In genomic region chr16:69130461-69130860, GRCh38 we compare ENCODE assay signal across 10 cellular contexts. TPM values are rescaled to one million over a fixed set of nuclear protein-coding genes. Genes with fewer than 3 reads are reported as not detected.
DNase-seq lines count a peak whose midpoint lies in the region; ATAC-seq, FAIRE-seq and TF ChIP-seq lines count a peak whose summit lies in the region.
"Had no signal": no experiment of that assay in that cellular context is flagged by ENCODE, and none has a peak within 500 bp of the region (broad histone marks: within the 10 kb centered on the region; RNA-seq: fewer than 3 reads in every experiment).

No MANE protein-coding gene starts in this region.

- TF ChIP-seq CTCF in PC-3 (conservative IDR thresholded peaks at IDR 0.05; ENCODE audit: low read depth, low read length) (no peak), endothelial cell of umbilical vein (IDR thresholded peaks at IDR 0.05; ENCODE audit: extremely low read depth in 1 of 2, insufficient read depth in 1 of 2, low read depth in 1 of 2, low read length in 2 of 2) (no peak), progenitor cell of endocrine pancreas (IDR thresholded peaks at IDR 0.05; ENCODE audit: unreplicated experiment) (no peak)

- H3K27ac Mint-ChIP-seq in activated CD4-positive, alpha-beta T cell treated with anti-CD3 and anti-CD28 coated beads, Interleukin-2, amount 10 ng/mL, durations not matched to agents 7 days and 5 days = no peak overlapping the region
- no peak overlapping the region for H3K27ac Mint-ChIP-seq in progenitor cell of endocrine pancreas

- H3K9me1 ChIP-seq in endothelial cell of umbilical vein (replicated peaks; ENCODE audit: control insufficient read depth, extremely low read depth, insufficient read depth, low read length) = no peaks in the 10 kb centered on the region

- POLR2A ChIA-PET in activated CD4-positive, alpha-beta T cell treated with anti-CD3 and anti-CD28 coated beads, Interleukin-2, amount 10 ng/mL, durations not matched to agents 7 days and 5 days (lab: Charles Lee) = no interaction called here
- POLR2A ChIA-PET in PC-3 (lab: Charles Lee; ENCODE audit: unreplicated experiment) (interaction anchor here (0.5 to 0.7 kb wide), 3 partner anchors 93 to 552 kb away, joined by 3 to 7 read pairs (median 6); no protein-coding TSS in a partner anchor), endothelial cell of umbilical vein (lab: Charles Lee) (no interaction called here)

- peaks cover 21% of the 10 kb centered on the region for H3K4me1 ChIP-seq in PC-3 (ENCODE audit: insufficient read depth, low read length)
- H3K4me1 ChIP-seq in endothelial cell of umbilical vein (ENCODE audit: control insufficient read depth, extremely low read depth, insufficient read depth, low read length) = peaks cover 26% of the 10 kb centered on the region

- peak overlapping the region; percentile 96 for H3K4me3 Mint-ChIP-seq in activated CD4-positive, alpha-beta T cell treated with anti-CD3 and anti-CD28 coated beads, Interleukin-2, amount 10 ng/mL, durations not matched to agents 7 days and 5 days
- peak overlapping the region; percentile 99 for H3K4me3 Mint-ChIP-seq in progenitor cell of endocrine pancreas (ENCODE audit: low read depth)

- no peak overlapping the region for H3K9ac ChIP-seq in PC-3 (ENCODE audit: low read length)
- H3K9ac ChIP-seq in endothelial cell of umbilical vein (replicated peaks; ENCODE audit: extremely low read depth, insufficient read depth, low read length) = no peak overlapping the region

- H2AFZ ChIP-seq in PC-3 (ENCODE audit: low read length) (no peak overlapping the region), endothelial cell of umbilical vein (ENCODE audit: low read depth, low read length) (no peak overlapping the region)

- H4K20me1 ChIP-seq in PC-3 (ENCODE audit: low read length) (peaks cover 13% of the 10 kb centered on the region; the same call in 1 of the 2 replicates), endothelial cell of umbilical vein (replicated peaks; ENCODE audit: control insufficient read depth, extremely low read depth, insufficient read depth, low read length) (no peaks in the 10 kb centered on the region)

- peaks cover 19% of the 10 kb centered on the region for H3K36me3 Mint-ChIP-seq in activated CD4-positive, alpha-beta T cell treated with anti-CD3 and anti-CD28 coated beads, Interleukin-2, amount 10 ng/mL, durations not matched to agents 7 days and 5 days (ENCODE audit: low read depth)
- peaks cover 5% of the 10 kb centered on the region for H3K36me3 Mint-ChIP-seq in progenitor cell of endocrine pancreas (ENCODE audit: insufficient read depth)

- BruUV-seq in PC-3 (replicated peaks; lab: Mats Ljungman, UMichigan) (no TSS peak), endothelial cell of umbilical vein (replicated peaks; lab: Mats Ljungman, UMichigan) (TSS peak; percentile 36)

- no peak for DNase-seq in activated CD4-positive, alpha-beta T cell treated with anti-CD3 and anti-CD28 coated beads, Interleukin-2, amount 10 ng/mL, durations not matched to agents 7 days and 5 days
- DNase-seq in activated CD4-positive, alpha-beta T cell treated with anti-CD3 and anti-CD28 coated beads for 1 hour = no peak
- DNase-seq in PC-3 (no peak), endothelial cell of umbilical vein (ENCODE audit: low read depth, low spot score) (no peak), progenitor cell of endocrine pancreas (ENCODE audit: low spot score, unreplicated experiment) (no peak), midbrain (lab: John Stamatoyannopoulos, UW) (no peak), pons (ENCODE audit: low spot score) (no peak)
- DNase-seq: NCI-H1092 had no signal

- no peaks in the 10 kb centered on the region for H3F3A ChIP-seq in PC-3 (ENCODE audit: low read length, unreplicated experiment)

- intact Hi-C loops in PC-3 (cut with micrococcal nuclease) (no loop called here), endothelial cell of umbilical vein (cut with micrococcal nuclease) (no loop called here)

- dilution Hi-C loops in endothelial cell of umbilical vein (cut with MboI; ENCODE audit: extremely low pct_ligation_motif_present, low sequenced_read_pairs) = no loop called here

- H3K9me2 ChIP-seq in PC-3 (replicated peaks; ENCODE audit: low read length) = no peaks in the 10 kb centered on the region

- H3K27me3 Mint-ChIP-seq in activated CD4-positive, alpha-beta T cell treated with anti-CD3 and anti-CD28 coated beads, Interleukin-2, amount 10 ng/mL, durations not matched to agents 7 days and 5 days = no peaks in the 10 kb centered on the region
- no peaks in the 10 kb centered on the region for H3K27me3 Mint-ChIP-seq in progenitor cell of endocrine pancreas

- H3K4me1 Mint-ChIP-seq in activated CD4-positive, alpha-beta T cell treated with anti-CD3 and anti-CD28 coated beads, Interleukin-2, amount 10 ng/mL, durations not matched to agents 7 days and 5 days = peaks cover 61% of the 10 kb centered on the region
- H3K4me1 Mint-ChIP-seq in progenitor cell of endocrine pancreas (ENCODE audit: low read depth) = peaks cover 34% of the 10 kb centered on the region

- CTCF ChIA-PET in activated CD4-positive, alpha-beta T cell treated with anti-CD3 and anti-CD28 coated beads, Interleukin-2, amount 10 ng/mL, durations not matched to agents 7 days and 5 days (lab: Charles Lee) = no interaction called here
- CTCF ChIA-PET in PC-3 (lab: Charles Lee) (interaction anchor here (0.6 kb wide), 1 partner anchor 231 kb away, joined by 3 read pairs; no protein-coding TSS in a partner anchor), endothelial cell of umbilical vein (lab: Charles Lee) (interaction anchor here (0.6 to 3.2 kb wide), 5 partner anchors 10 to 283 kb away, joined by 3 to 14 read pairs (median 5); no protein-coding TSS in a partner anchor)

- H3K4me3 ChIP-seq in PC-3 (ENCODE audit: low read length) = peak overlapping the region; percentile 84; the same call in 1 of the 2 replicates
- H3K4me3 ChIP-seq in endothelial cell of umbilical vein (replicated peaks in 1 of 3; ENCODE audit: insufficient read depth in 1 of 3, low read depth in 1 of 3, low read length in 3 of 3) = no peak overlapping the region

- H3K27ac ChIP-seq in PC-3 (ENCODE audit: low read length) (no peak overlapping the region), endothelial cell of umbilical vein (ENCODE audit: insufficient read depth, low read depth, low read length) (no peak overlapping the region)

- H3K4me2 ChIP-seq in PC-3 (ENCODE audit: low read length) = peak overlapping the region; percentile 94
- peak overlapping the region; percentile 44 for H3K4me2 ChIP-seq in endothelial cell of umbilical vein (ENCODE audit: insufficient read depth, low read length)

- ATAC-seq in PC-3 (no peak), HG03196 (IDR thresholded peaks at IDR 0.05; ENCODE audit: unreplicated experiment) (no peak)

- H3K27me3 ChIP-seq in PC-3 (ENCODE audit: low read length) (no peaks in the 10 kb centered on the region), endothelial cell of umbilical vein (ENCODE audit: control insufficient read depth in 2 of 2, insufficient read depth in 2 of 2, low read length in 2 of 2) (no peaks in the 10 kb centered on the region)

- TF ChIP-seq POLR2A in endothelial cell of umbilical vein (IDR thresholded peaks at IDR 0.05; ENCODE audit: low read depth, low read length) = no peak

- H3K36me3 ChIP-seq in PC-3 (ENCODE audit: low read depth, low read length) (peaks cover 7% of the 10 kb centered on the region; the same call in 1 of the 2 replicates), endothelial cell of umbilical vein (ENCODE audit: control insufficient read depth in 2 of 2, extremely low read depth in 1 of 2, insufficient read depth in 2 of 2, low read length in 2 of 2) (no peaks in the 10 kb centered on the region)

- H3K79me2 ChIP-seq in PC-3 (ENCODE audit: low read length) (peaks cover 85% of the 10 kb centered on the region), endothelial cell of umbilical vein (ENCODE audit: control insufficient read depth, insufficient read depth, low read length) (peaks cover 86% of the 10 kb centered on the region)

- H3K9me3 ChIP-seq in PC-3 (ENCODE audit: low read length) (no peaks in the 10 kb centered on the region), endothelial cell of umbilical vein (replicated peaks; ENCODE audit: control insufficient read depth, insufficient read depth, low read length) (no peaks in the 10 kb centered on the region)

- no peak for FAIRE-seq in endothelial cell of umbilical vein (lab: Jason Lieb, UNC)
- FAIRE-seq: colon had no signal

- H3K9me3 Mint-ChIP-seq in activated CD4-positive, alpha-beta T cell treated with anti-CD3 and anti-CD28 coated beads, Interleukin-2, amount 10 ng/mL, durations not matched to agents 7 days and 5 days = no peaks in the 10 kb centered on the region
- H3K9me3 Mint-ChIP-seq in progenitor cell of endocrine pancreas (ENCODE audit: low read depth) = no peaks in the 10 kb centered on the region

RNA-seq across cellular contexts. Expression of gene CHTF8, which starts 1.9 kb away (rescaled TPM):
- total RNA-seq in activated CD4-positive, alpha-beta T cell treated with anti-CD3 and anti-CD28 coated beads, Interleukin-2, amount 10 ng/mL, durations not matched to agents 7 days and 5 days = 100 to 1,000 TPM; 132 to 165 TPM
- total RNA-seq in PC-3 (2014; rRNA removed) = 45.9 and 54.7 TPM in 2 replicates
- total RNA-seq in endothelial cell of umbilical vein = 131 and 139 TPM in 2 replicates
- polyA plus RNA-seq in endothelial cell of umbilical vein = 118 and 128 TPM in 2 replicates
- polyA plus RNA-seq in endothelial cell of umbilical vein (2011; cell fraction: cytosol; rRNA removed) = 127 and 133 TPM in 2 replicates
- 63.8 and 68.0 TPM in 2 replicates for polyA plus RNA-seq in endothelial cell of umbilical vein (2011; cell fraction: nucleus; rRNA removed)
- 89.0 and 122 TPM in 2 replicates for polyA plus RNA-seq in endothelial cell of umbilical vein (2012)
- 152 and 153 TPM in 2 replicates for polyA minus RNA-seq in endothelial cell of umbilical vein
- polyA minus RNA-seq in endothelial cell of umbilical vein (2011; cell fraction: cytosol; rRNA and poly(A)+ RNA removed) = 99.5 TPM
- 38.2 and 38.7 TPM in 2 replicates for polyA minus RNA-seq in endothelial cell of umbilical vein (2011; cell fraction: nucleus; rRNA and poly(A)+ RNA removed)
- total RNA-seq in progenitor cell of endocrine pancreas = 111 and 117 TPM in 2 replicates

RNA-seq across cellular contexts. Expression of gene UTP4, which starts 2.0 kb away (rescaled TPM):
- total RNA-seq in activated CD4-positive, alpha-beta T cell treated with anti-CD3 and anti-CD28 coated beads, Interleukin-2, amount 10 ng/mL, durations not matched to agents 7 days and 5 days = 10 to 100 TPM; 51.8 to 53.2 TPM
- total RNA-seq in PC-3 (2014; rRNA removed) (26.4 and 26.9 TPM in 2 replicates), endothelial cell of umbilical vein (56.1 and 60.2 TPM in 2 replicates), progenitor cell of endocrine pancreas (51.4 and 54.2 TPM in 2 replicates)
- 59.5 and 67.2 TPM in 2 replicates for polyA plus RNA-seq in endothelial cell of umbilical vein
- 52.8 and 58.9 TPM in 2 replicates for polyA plus RNA-seq in endothelial cell of umbilical vein (2011; cell fraction: cytosol; rRNA removed)
- 66.5 and 81.0 TPM in 2 replicates for polyA plus RNA-seq in endothelial cell of umbilical vein (2011; cell fraction: nucleus; rRNA removed)
- polyA plus RNA-seq in endothelial cell of umbilical vein (2012) = 61.6 and 78.5 TPM in 2 replicates
- polyA minus RNA-seq in endothelial cell of umbilical vein = 108 and 115 TPM in 2 replicates
- 61.8 TPM for polyA minus RNA-seq in endothelial cell of umbilical vein (2011; cell fraction: cytosol; rRNA and poly(A)+ RNA removed)
- polyA minus RNA-seq in endothelial cell of umbilical vein (2011; cell fraction: nucleus; rRNA and poly(A)+ RNA removed) = 30.3 and 44.3 TPM in 2 replicates

RNA-seq across cellular contexts. Expression of gene HAS3, which starts 25.0 kb away (rescaled TPM):
- under 1 TPM; 0.67 to 0.84 TPM for total RNA-seq in activated CD4-positive, alpha-beta T cell treated with anti-CD3 and anti-CD28 coated beads, Interleukin-2, amount 10 ng/mL, durations not matched to agents 7 days and 5 days
- total RNA-seq in PC-3 (2014; rRNA removed) = 92.5 and 153 TPM in 2 replicates
- total RNA-seq in endothelial cell of umbilical vein = 1.8 TPM in 2 replicates
- polyA plus RNA-seq in endothelial cell of umbilical vein = 1.5 and 2.3 TPM in 2 replicates
- 1.5 TPM in 2 replicates for polyA plus RNA-seq in endothelial cell of umbilical vein (2011; cell fraction: cytosol; rRNA removed)
- polyA plus RNA-seq in endothelial cell of umbilical vein (2011; cell fraction: nucleus; rRNA removed) = 2.8 and 3.3 TPM in 2 replicates
- polyA plus RNA-seq in endothelial cell of umbilical vein (2012) = 3.7 and 4.3 TPM in 2 replicates
- 3.4 and 5.0 TPM in 2 replicates for polyA minus RNA-seq in endothelial cell of umbilical vein
- 1.6 TPM for polyA minus RNA-seq in endothelial cell of umbilical vein (2011; cell fraction: cytosol; rRNA and poly(A)+ RNA removed)
- polyA minus RNA-seq in endothelial cell of umbilical vein (2011; cell fraction: nucleus; rRNA and poly(A)+ RNA removed) = 1.8 TPM in 2 replicates
- 1.1 and 2.1 TPM in 2 replicates for total RNA-seq in progenitor cell of endocrine pancreas

RNA-seq across cellular contexts. Expression of gene SNTB2, which starts 56.5 kb away (rescaled TPM):
- total RNA-seq in activated CD4-positive, alpha-beta T cell treated with anti-CD3 and anti-CD28 coated beads, Interleukin-2, amount 10 ng/mL, durations not matched to agents 7 days and 5 days = 10 to 100 TPM; 20.2 to 25.3 TPM
- total RNA-seq in PC-3 (2014; rRNA removed) = 40.4 and 62.6 TPM in 2 replicates
- 73.7 and 76.2 TPM in 2 replicates for total RNA-seq in endothelial cell of umbilical vein
- 19.4 and 24.9 TPM in 2 replicates for polyA plus RNA-seq in endothelial cell of umbilical vein
- 21.3 and 22.5 TPM in 2 replicates for polyA plus RNA-seq in endothelial cell of umbilical vein (2011; cell fraction: cytosol; rRNA removed)
- polyA plus RNA-seq in endothelial cell of umbilical vein (2011; cell fraction: nucleus; rRNA removed) = 55.2 and 60.1 TPM in 2 replicates
- 32.0 and 39.8 TPM in 2 replicates for polyA plus RNA-seq in endothelial cell of umbilical vein (2012)
- polyA minus RNA-seq in endothelial cell of umbilical vein = 146 TPM in 2 replicates
- 31.3 TPM for polyA minus RNA-seq in endothelial cell of umbilical vein (2011; cell fraction: cytosol; rRNA and poly(A)+ RNA removed)
- polyA minus RNA-seq in endothelial cell of umbilical vein (2011; cell fraction: nucleus; rRNA and poly(A)+ RNA removed) = 72.9 and 101 TPM in 2 replicates
- 32.1 and 40.9 TPM in 2 replicates for total RNA-seq in progenitor cell of endocrine pancreas

Comparison
In these comparisons a context has a peak if more than half of its experiments do, and no peak if none do; other contexts are left out.
1. RNA of gene HAS3, which starts 25.0 kb away (total RNA-seq): 92.5 to 153 TPM in PC-3; 1.8 TPM in endothelial cell of umbilical vein, 1.1 to 2.1 TPM in progenitor cell of endocrine pancreas and 0.67 to 0.84 TPM in activated CD4-positive, alpha-beta T cell treated with anti-CD3 and anti-CD28 coated beads, Interleukin-2, amount 10 ng/mL, durations not matched to agents 7 days and 5 days; every median in the first group is over 10 times any median in the second.